In the genomic region with DNA sequence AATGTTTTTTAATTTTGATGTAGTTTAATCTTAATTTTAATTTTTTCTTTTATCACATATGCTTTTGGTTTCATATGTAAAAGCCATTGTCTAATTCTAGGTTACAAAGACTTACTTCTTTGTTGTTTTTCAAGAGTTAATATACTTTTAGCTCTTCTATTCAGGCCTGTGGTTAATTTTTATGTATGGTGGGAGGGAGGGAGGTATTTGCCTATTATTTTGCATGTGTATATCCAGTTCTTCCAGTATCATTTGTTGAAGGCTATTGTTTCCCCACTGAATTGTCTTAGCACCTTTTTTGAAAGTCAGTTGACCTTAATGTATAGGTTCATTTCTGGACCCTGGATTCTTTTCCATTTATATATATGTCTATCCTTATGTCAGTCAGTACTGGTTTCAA, we compare ENCODE assay signal across 16 cellular contexts. TPM values are rescaled to one million over a fixed set of nuclear protein-coding genes. Genes with fewer than 3 reads are reported as not detected.
DNase-seq lines count a peak whose midpoint lies in the region; TF ChIP-seq lines count a peak whose summit lies in the region.
"Had no signal": no experiment of that assay in that cellular context is flagged by ENCODE, and none has a peak within 500 bp of the region (broad histone marks: within the 10 kb centered on the region; RNA-seq: fewer than 3 reads in every experiment).

No MANE protein-coding gene starts in this region.

- peak overlapping the region; percentile 31 for H3K27ac Mint-ChIP-seq in activated CD4-positive, alpha-beta T cell treated with anti-CD3 and anti-CD28 coated beads, Interleukin-2, amount 10 ng/mL, durations not matched to agents 7 days and 5 days
- H3K27ac Mint-ChIP-seq in Caco-2 (ENCODE audit: unreplicated experiment) (no peak overlapping the region), nephron progenitor cell (peak overlapping the region; percentile 36)
- H3K27ac Mint-ChIP-seq: B cell; CD8-positive, alpha-beta T cell had no signal

- H3K4me3 Mint-ChIP-seq in activated CD4-positive, alpha-beta T cell treated with anti-CD3 and anti-CD28 coated beads, Interleukin-2, amount 10 ng/mL, durations not matched to agents 7 days and 5 days = no peak overlapping the region
- H3K4me3 Mint-ChIP-seq in Caco-2 (ENCODE audit: unreplicated experiment) = no peak overlapping the region
- no peak overlapping the region for H3K4me3 Mint-ChIP-seq in nephron progenitor cell
- H3K4me3 Mint-ChIP-seq: B cell; CD8-positive, alpha-beta T cell had no signal

- peaks cover 3% of the 10 kb centered on the region; the same call in 1 of the 2 replicates for H3K36me3 ChIP-seq in Caco-2 (ENCODE audit: control insufficient read depth, insufficient read depth, low read length)

- POLR2A ChIA-PET in activated CD4-positive, alpha-beta T cell treated with anti-CD3 and anti-CD28 coated beads, Interleukin-2, amount 10 ng/mL, durations not matched to agents 7 days and 5 days (lab: Charles Lee) = no interaction called here
- POLR2A ChIA-PET in Caco-2 (lab: Charles Lee) = no interaction called here

- H3K36me3 Mint-ChIP-seq in activated CD4-positive, alpha-beta T cell treated with anti-CD3 and anti-CD28 coated beads, Interleukin-2, amount 10 ng/mL, durations not matched to agents 7 days and 5 days (ENCODE audit: low read depth) = peaks cover 33% of the 10 kb centered on the region
- peaks cover 59% of the 10 kb centered on the region for H3K36me3 Mint-ChIP-seq in Caco-2 (ENCODE audit: insufficient read depth, unreplicated experiment)
- H3K36me3 Mint-ChIP-seq in nephron progenitor cell (ENCODE audit: low read depth) = peaks cover 62% of the 10 kb centered on the region

- H3K9me3 Mint-ChIP-seq in activated CD4-positive, alpha-beta T cell treated with anti-CD3 and anti-CD28 coated beads, Interleukin-2, amount 10 ng/mL, durations not matched to agents 7 days and 5 days = no peaks in the 10 kb centered on the region
- no peaks in the 10 kb centered on the region for H3K9me3 Mint-ChIP-seq in Caco-2 (ENCODE audit: unreplicated experiment)
- no peaks in the 10 kb centered on the region for H3K9me3 Mint-ChIP-seq in nephron progenitor cell
- H3K9me3 Mint-ChIP-seq: CD8-positive, alpha-beta T cell had no signal

- no peak overlapping the region for H3K4me3 ChIP-seq in Caco-2 (ENCODE audit: low read depth, low read length)
- H3K4me3 ChIP-seq: BLaER1 treated with 17β-estradiol and CSF1 and Interleukin-3, amounts not matched to agents 10 nM and 100 nM; GM23248; HAP-1 had no signal

- TF ChIP-seq CTCF in Caco-2 (IDR thresholded peaks at IDR 0.05; ENCODE audit: insufficient read depth in 1 of 2, low read depth in 1 of 2, low read length in 1 of 2, severe bottlenecking in 1 of 2, unreplicated experiment in 1 of 2) (no peak), nephron progenitor cell (IDR thresholded peaks at IDR 0.05) (no peak)

- BruUV-seq in Caco-2 (replicated peaks; lab: Mats Ljungman, UMichigan) = TSS peak; percentile 6

- no peaks in the 10 kb centered on the region for H3K4me1 ChIP-seq in Caco-2

- no peaks in the 10 kb centered on the region for H3K9me3 ChIP-seq in Caco-2
- H3K9me3 ChIP-seq: BLaER1 treated with 17β-estradiol and CSF1 and Interleukin-3, amounts not matched to agents 10 nM and 100 nM; HAP-1 had no signal

- H3K27me3 ChIP-seq in Caco-2 (replicated peaks; ENCODE audit: control insufficient read depth, insufficient read depth, low read length) = no peaks in the 10 kb centered on the region
- H3K27me3 ChIP-seq: BLaER1 treated with 17β-estradiol and CSF1 and Interleukin-3, amounts not matched to agents 10 nM and 100 nM had no signal

- intact Hi-C loops in Caco-2 (cut with micrococcal nuclease; ENCODE audit: unreplicated experiment) = no loop called here

- H3K27me3 Mint-ChIP-seq in activated CD4-positive, alpha-beta T cell treated with anti-CD3 and anti-CD28 coated beads, Interleukin-2, amount 10 ng/mL, durations not matched to agents 7 days and 5 days = no peaks in the 10 kb centered on the region
- H3K27me3 Mint-ChIP-seq in Caco-2 (ENCODE audit: insufficient read depth, unreplicated experiment) = no peaks in the 10 kb centered on the region
- H3K27me3 Mint-ChIP-seq in nephron progenitor cell (ENCODE audit: low read depth, poor library complexity) = no peaks in the 10 kb centered on the region
- H3K27me3 Mint-ChIP-seq: B cell had no signal

- H3K4me1 Mint-ChIP-seq in activated CD4-positive, alpha-beta T cell treated with anti-CD3 and anti-CD28 coated beads, Interleukin-2, amount 10 ng/mL, durations not matched to agents 7 days and 5 days = peaks cover 24% of the 10 kb centered on the region
- H3K4me1 Mint-ChIP-seq in Caco-2 (ENCODE audit: low read depth, unreplicated experiment) (peaks cover 6% of the 10 kb centered on the region), nephron progenitor cell (no peaks in the 10 kb centered on the region)

- CTCF ChIA-PET in activated CD4-positive, alpha-beta T cell treated with anti-CD3 and anti-CD28 coated beads, Interleukin-2, amount 10 ng/mL, durations not matched to agents 7 days and 5 days (lab: Charles Lee) = interaction anchor here (0.6 to 1.1 kb wide), 2 partner anchors 16 to 34 kb away, joined by 3 to 4 read pairs; no protein-coding TSS in a partner anchor
- CTCF ChIA-PET in Caco-2 (lab: Charles Lee) = no interaction called here

- no peak for DNase-seq in activated CD4-positive, alpha-beta T cell treated with anti-CD3 and anti-CD28 coated beads, Interleukin-2, amount 10 ng/mL, durations not matched to agents 7 days and 5 days
- DNase-seq in activated CD4-positive, alpha-beta T cell treated with anti-CD3 and anti-CD28 coated beads for 1 hour = no peak
- DNase-seq in Caco-2 = no peak
- peak; percentile 74 for DNase-seq in NCI-H526 treated with DMSO at 0.1 percent for 48 hours (lab: John Stamatoyannopoulos, UW)
- DNase-seq in nephron progenitor cell = no peak
- no peak for DNase-seq in AG08395 (ENCODE audit: low spot score)
- DNase-seq in DMS153 (lab: John Stamatoyannopoulos, UW) = no peak
- DNase-seq: 8988T; CD8-positive, alpha-beta T cell; DMS 273 treated with DMSO at 0.1 percent for 48 hours; DMS79; GDM1; GM23248 had no signal

RNA-seq across cellular contexts. Expression of a gene that starts 23.4 kb away (rescaled TPM):
- 10 to 100 TPM; 67.4 to 82.5 TPM for total RNA-seq in activated CD4-positive, alpha-beta T cell treated with anti-CD3 and anti-CD28 coated beads, Interleukin-2, amount 10 ng/mL, durations not matched to agents 7 days and 5 days
- 86.2 and 95.2 TPM in 2 replicates for total RNA-seq in Caco-2 (2022)
